ENCODE assay signal across 10 cellular contexts in the genomic region with DNA sequence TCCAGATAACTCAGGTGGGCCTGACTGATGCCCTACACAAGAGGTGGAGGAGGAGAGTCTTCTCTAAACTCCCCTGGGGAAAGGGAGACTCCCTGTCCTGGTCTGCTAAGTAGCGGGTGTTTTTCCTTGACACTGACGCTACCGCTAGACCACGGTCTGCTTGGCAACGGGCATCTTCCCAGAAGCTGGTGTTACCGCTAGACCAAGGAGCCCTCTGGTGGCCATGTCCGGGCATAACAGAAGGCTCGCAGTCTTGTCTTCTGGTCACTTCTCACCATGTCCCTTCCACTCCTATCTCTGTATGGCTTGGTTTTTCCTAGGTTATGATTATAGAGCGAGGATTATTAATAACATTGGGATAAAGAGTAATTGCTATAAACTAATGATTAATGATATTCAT.
DNase-seq lines count a peak whose midpoint lies in the region; ATAC-seq, FAIRE-seq and TF ChIP-seq lines count a peak whose summit lies in the region.
"Had no signal": no experiment of that assay in that cellular context is flagged by ENCODE, and none has a peak within 500 bp of the region (broad histone marks: within the 10 kb centered on the region; RNA-seq: fewer than 3 reads in every experiment).

No MANE protein-coding gene starts in this region.

- H3K4me3 ChIP-seq in prostate gland, result no peak overlapping the region

- DNase-seq in NCI-H82 (lab: John Stamatoyannopoulos, UW) (peak; percentile 2), NCI-H82 treated with DMSO at 0.1 percent for 48 hours (lab: John Stamatoyannopoulos, UW; ENCODE audit: unreplicated experiment) (no peak), GM12892 (ENCODE audit: insufficient read length) (no peak), RPMI7951 (ENCODE audit: low read depth) (peak; percentile 11), foreskin keratinocyte (no peak), prostate gland (ENCODE audit: low spot score) (no peak), COLO829 (ENCODE audit: low spot score) (no peak), GM19240 (ENCODE audit: insufficient read length, low spot score) (no peak)
- DNase-seq: aorta, naive B cell had no signal

- intact Hi-C loops in prostate gland (cut with DNase I), result no loop called here

- H3K4me1 ChIP-seq in foreskin keratinocyte (no peaks in the 10 kb centered on the region), prostate gland (replicated peaks) (no peaks in the 10 kb centered on the region)

- H3K27me3 ChIP-seq in foreskin keratinocyte, result no peaks in the 10 kb centered on the region
- H3K27me3 ChIP-seq in prostate gland (replicated peaks; ENCODE audit: insufficient read depth), result no peaks in the 10 kb centered on the region

- H3K27ac ChIP-seq in foreskin keratinocyte (no peak overlapping the region), prostate gland (no peak overlapping the region)

- no peak for TF ChIP-seq POLR2A in GM12892 (IDR thresholded peaks at IDR 0.05; ENCODE audit: low read depth, low read length)
- no peak for TF ChIP-seq POLR2A in prostate gland (IDR thresholded peaks at IDR 0.05)

- no peaks in the 10 kb centered on the region for H3K36me3 ChIP-seq in prostate gland

- no peaks in the 10 kb centered on the region for H3K9me3 ChIP-seq in prostate gland

- FAIRE-seq in GM12892 (lab: Jason Lieb, UNC), result peak; percentile 60

- peak; percentile 31 for TF ChIP-seq CTCF in foreskin keratinocyte (conservative IDR thresholded peaks at IDR 0.05)
- TF ChIP-seq CTCF in prostate gland (IDR thresholded peaks at IDR 0.05), result no peak

- no peak for ATAC-seq in foreskin keratinocyte

- WGBS in prostate gland, result 74% methylated on average over 9 of the region's 9 CpGs

Comparison
In these comparisons a context has a peak if more than half of its experiments do, and no peak if none do; other contexts are left out.
1. DNase-seq: peak in NCI-H82 (single experiment) and RPMI7951 (single experiment); none in NCI-H82 treated with DMSO at 0.1 percent for 48 hours (single experiment), GM12892 (single experiment), foreskin keratinocyte (0 of 2), prostate gland (single experiment), COLO829 (single experiment) and GM19240 (single experiment).